In genomic region chr1:202501281-202501680, GRCh38 we compare ENCODE assay signal across 8 cellular contexts.
DNase-seq lines count a peak whose midpoint lies in the region; ATAC-seq, FAIRE-seq and TF ChIP-seq lines count a peak whose summit lies in the region.

No MANE protein-coding gene starts in this region.

- TF ChIP-seq CTCF in WTC11 (IDR thresholded peaks at IDR 0.05): no peak
- peak in 2 of 3 experiments; percentile 15 to 30 for TF ChIP-seq CTCF in keratinocyte (optimal IDR thresholded peaks at IDR 0.05 in 1 of 3, IDR thresholded peaks at IDR 0.05 in 1 of 3, conservative IDR thresholded peaks at IDR 0.05 in 1 of 3; ENCODE audit: extremely low read depth in 1 of 3, insufficient read depth in 2 of 3, low read length in 3 of 3)

- CTCF ChIA-PET in WTC11 (lab: Charles Lee): interaction anchor here (0.6 to 2.6 kb wide), 26 partner anchors 28 to 224 kb away, joined by 3 to 17 read pairs (median 5); partner anchors contain the start of gene SYT2

- no peaks in the 10 kb centered on the region for H3K27me3 Mint-ChIP-seq in WTC11 (ENCODE audit: low read depth)
- H3K27me3 Mint-ChIP-seq in activated T-cell treated with anti-CD3 and anti-CD28 coated beads, Interleukin-2, amount 50 U/mL, for 72 hours (ENCODE audit: low read depth): no peaks in the 10 kb centered on the region

- H3K9me1 ChIP-seq in keratinocyte (ENCODE audit: control insufficient read depth, extremely low read depth, insufficient read depth, low read length): no peaks in the 10 kb centered on the region

- no peaks in the 10 kb centered on the region for H3K9me3 ChIP-seq in keratinocyte (ENCODE audit: control insufficient read depth, low read depth, low read length)

- DNase-seq in DMS114 treated with DMSO at 0.1 percent for 48 hours (lab: John Stamatoyannopoulos, UW; ENCODE audit: unreplicated experiment) (peak; percentile 2), HTR-8/SVneo (ENCODE audit: insufficient read length, low spot score) (peak; percentile 32), WTC11 (ENCODE audit: low spot score) (no peak), keratinocyte (ENCODE audit: low read depth, low spot score) (no peak), islet precursor cell (no peak)
- no peak for DNase-seq in activated T-cell treated with anti-CD3 and anti-CD28 coated beads, Interleukin-2, amount 50 U/mL, for 72 hours
- no peak for DNase-seq in activated CD4-positive, alpha-beta T cell treated with anti-CD3 and anti-CD28 coated beads, Interleukin-2, amount 50 U/mL, for 48 hours

- no peaks in the 10 kb centered on the region for H3K9me3 Mint-ChIP-seq in WTC11
- H3K9me3 Mint-ChIP-seq in activated T-cell treated with anti-CD3 and anti-CD28 coated beads, Interleukin-2, amount 50 U/mL, for 72 hours: no peaks in the 10 kb centered on the region

- no peaks in the 10 kb centered on the region for H3K27me3 ChIP-seq in keratinocyte (ENCODE audit: control insufficient read depth, extremely low read depth, insufficient read depth, low read length)

- H3K4me1 Mint-ChIP-seq in WTC11: peaks cover 7% of the 10 kb centered on the region
- no peaks in the 10 kb centered on the region for H3K4me1 Mint-ChIP-seq in activated T-cell treated with anti-CD3 and anti-CD28 coated beads, Interleukin-2, amount 50 U/mL, for 72 hours (ENCODE audit: low read depth)

- H3K79me2 ChIP-seq in keratinocyte (ENCODE audit: control insufficient read depth, insufficient read depth, low read length): no peaks in the 10 kb centered on the region

- ATAC-seq in WTC11 (peak; percentile 75), GM21381 (IDR thresholded peaks at IDR 0.05; ENCODE audit: unreplicated experiment) (no peak)
- no peak for ATAC-seq in activated T-cell treated with anti-CD3 and anti-CD28 coated beads, Interleukin-2, amount 50 U/mL, for 72 hours (replicated peaks in 1 of 2)

- H2AFZ ChIP-seq in keratinocyte (ENCODE audit: control insufficient read depth, low read length): no peak overlapping the region

- H3K9ac ChIP-seq in keratinocyte (ENCODE audit: control insufficient read depth, extremely low read depth, insufficient read depth, low read length): no peak overlapping the region

- 0 out of 2 replicates have a peak overlapping the region, but pooled peaks have one; percentile 4 for H3K27ac Mint-ChIP-seq in WTC11
- no peak overlapping the region for H3K27ac Mint-ChIP-seq in activated T-cell treated with anti-CD3 and anti-CD28 coated beads, Interleukin-2, amount 50 U/mL, for 72 hours

- H3K36me3 ChIP-seq in keratinocyte (ENCODE audit: control insufficient read depth in 2 of 2, extremely low read depth in 1 of 2, insufficient read depth in 2 of 2, low read length in 2 of 2): no peaks in the 10 kb centered on the region

- FAIRE-seq in HTR-8/SVneo (lab: Jason Lieb, UNC): peak; percentile 46
- peak; percentile 87 for FAIRE-seq in keratinocyte (lab: Jason Lieb, UNC)

- no peak overlapping the region for H3K4me3 ChIP-seq in keratinocyte (ENCODE audit: control insufficient read depth in 2 of 3, extremely low read depth in 1 of 3, insufficient read depth in 2 of 3, low read depth in 1 of 3, low read length in 3 of 3)

- dilution Hi-C loops in keratinocyte (cut with MboI; ENCODE audit: extremely low pct_ligation_motif_present, low sequenced_read_pairs): no loop called here

- H3K27ac ChIP-seq in keratinocyte (ENCODE audit: control insufficient read depth, insufficient read depth, low read length): no peak overlapping the region

- no peak overlapping the region for H3K4me3 Mint-ChIP-seq in WTC11
- H3K4me3 Mint-ChIP-seq in activated T-cell treated with anti-CD3 and anti-CD28 coated beads, Interleukin-2, amount 50 U/mL, for 72 hours: no peak overlapping the region

- no peaks in the 10 kb centered on the region for H3K36me3 Mint-ChIP-seq in WTC11
- H3K36me3 Mint-ChIP-seq in activated T-cell treated with anti-CD3 and anti-CD28 coated beads, Interleukin-2, amount 50 U/mL, for 72 hours (ENCODE audit: insufficient read depth in 2 of 2): peaks cover 0 to 3% of the 10 kb centered on the region in 2 donors

- no peaks in the 10 kb centered on the region for H4K20me1 ChIP-seq in keratinocyte (ENCODE audit: control insufficient read depth, extremely low read depth, insufficient read depth, low read length)

- POLR2A ChIA-PET in WTC11 (lab: Charles Lee): no interaction called here

- peaks cover 10% of the 10 kb centered on the region for H3K4me1 ChIP-seq in keratinocyte (ENCODE audit: control insufficient read depth, extremely low read depth, insufficient read depth, low read length)

- no peak overlapping the region for H3K4me2 ChIP-seq in keratinocyte (ENCODE audit: control insufficient read depth, extremely low read depth, insufficient read depth, low read depth, low read length)

TF ChIP-seq in WTC11, 78 proteins besides CTCF, POLR2A, EP300 and RAD21:
- TF ChIP-seq ZNF671 (CRISPR knock-in tag; IDR thresholded peaks at IDR 0.05) (no peak), ELF4 (CRISPR knock-in tag; IDR thresholded peaks at IDR 0.05; ENCODE audit: low read depth) (no peak)

Comparison
In these comparisons a context has a peak if more than half of its experiments do, and no peak if none do; other contexts are left out.
1. DNase-seq: peak in DMS114 treated with DMSO at 0.1 percent for 48 hours (single experiment) and HTR-8/SVneo (single experiment); none in WTC11 (single experiment), keratinocyte (single experiment), islet precursor cell (single experiment), activated T-cell treated with anti-CD3 and anti-CD28 coated beads, Interleukin-2, amount 50 U/mL, for 72 hours (0 of 2) and activated CD4-positive, alpha-beta T cell treated with anti-CD3 and anti-CD28 coated beads, Interleukin-2, amount 50 U/mL, for 48 hours (0 of 2).